27 cellular contexts compared by ENCODE assay signal in the genomic region with DNA sequence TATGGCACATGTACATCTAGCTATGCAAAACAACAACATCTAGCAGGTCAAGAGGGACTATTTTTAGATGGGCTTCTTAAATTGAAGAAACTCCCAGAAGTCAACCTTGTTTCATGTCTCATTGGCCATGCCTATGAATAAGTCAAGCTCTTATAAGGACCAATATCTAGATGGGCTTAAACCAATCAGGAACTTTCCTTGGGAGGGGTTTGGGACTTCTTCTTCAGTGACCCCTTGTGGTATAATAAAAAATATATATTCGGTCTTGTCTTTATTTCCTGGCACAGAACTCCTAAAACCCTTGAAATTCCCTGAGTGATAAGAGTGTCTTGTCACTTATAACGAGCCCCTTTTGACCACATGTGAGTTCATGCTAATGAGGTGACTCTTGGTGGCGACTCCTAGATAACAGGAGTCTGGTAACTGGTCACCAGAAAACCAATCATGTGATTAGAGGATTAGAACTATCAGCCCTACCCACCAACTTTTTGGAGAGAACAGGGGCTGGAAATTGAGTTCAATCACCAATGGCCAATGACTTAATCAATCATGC.
"Had no signal": no experiment of that assay in that cellular context is flagged by ENCODE, and none has a peak within 500 bp of the region (broad histone marks: within the 10 kb centered on the region; RNA-seq: fewer than 3 reads in every experiment).

No MANE protein-coding gene starts in this region.

- H3K4me3 ChIP-seq: gastroesophageal sphincter, hepatocyte, right lobe of liver, uterus had no signal

- ATAC-seq: activated CD8-positive, alpha-beta T cell treated with anti-CD3 and anti-CD28 coated beads for 36 hours; activated T-cell treated with anti-CD3 and anti-CD28 coated beads, Interleukin-2, amount 50 U/mL, for 4 hours; activated T-helper 17 cell treated with anti-CD3 and anti-CD28 coated beads, Interleukin-2, amount 50 U/mL, for 72 hours; gastroesophageal sphincter; left cardiac atrium; right lobe of liver; stimulated activated effector memory CD8-positive, alpha-beta T cell treated with anti-CD3 and anti-CD28 coated beads, Interleukin-12 subunit alpha, Interleukin-12 subunit beta, amount 100 ng/mL, for 72 hours; stimulated activated naive CD8-positive, alpha-beta T cell treated with anti-CD3 and anti-CD28 coated beads, Interleukin-15, amount 100 ng/mL, for 72 hours; WTC11 had no signal

- H3K9me3 Mint-ChIP-seq: activated CD8-positive, alpha-beta T cell treated with anti-CD3 and anti-CD28 coated beads for 36 hours; activated T-helper 17 cell treated with anti-CD3 and anti-CD28 coated beads, Interleukin-2, amount 50 U/mL, for 72 hours; dendritic cell treated with granulocyte-macrophage colony-stimulating factor and Interleukin-4, amounts not matched to agents 40 ng/mL and 50 ng/mL, for 4 days; mesothelial cell of epicardium; nephron progenitor cell; stimulated activated effector memory CD8-positive, alpha-beta T cell treated with anti-CD3 and anti-CD28 coated beads, Interleukin-12 subunit alpha, Interleukin-12 subunit beta, amount 100 ng/mL, for 72 hours; type B pancreatic cell had no signal

- H3K27ac ChIP-seq: gastroesophageal sphincter, hepatocyte, neutrophil, right lobe of liver, uterus had no signal

- DNase-seq: activated CD4-positive, alpha-beta T cell treated with anti-CD3 and anti-CD28 coated beads, Interleukin-2, amount 50 U/mL, for 1 hour; activated CD8-positive, alpha-beta T cell treated with anti-CD3 and anti-CD28 coated beads for 36 hours; activated gamma-delta T cell treated with Interleukin-2 at 50 U/mL for 16 hours; activated naive CD4-positive, alpha-beta T cell treated with anti-CD3 and anti-CD28 coated beads, Interleukin-2, amount 50 U/mL, for 16 hours; activated T-cell treated with anti-CD3 and anti-CD28 coated beads, Interleukin-2, amount 50 U/mL, for 4 hours; amniotic stem cell; central memory CD4-positive, alpha-beta T cell; islet precursor cell; left cardiac atrium; mammary epithelial cell; naive B cell; nephron progenitor cell; right lobe of liver; stimulated activated CD4-positive, alpha-beta T cell treated with anti-CD3 and anti-CD28 coated beads, Interleukin-4, amount 100 ng/mL, for 24 hours; stimulated activated naive CD8-positive, alpha-beta T cell treated with anti-CD3 and anti-CD28 coated beads, Interleukin-15, amount 100 ng/mL, for 72 hours; substantia nigra; T-helper 2 cell; uterus had no signal

- H3K27me3 ChIP-seq: hepatocyte, neutrophil, right lobe of liver, uterus had no signal

- H3K9me3 ChIP-seq: gastroesophageal sphincter, neutrophil, right lobe of liver, uterus had no signal

- H3K36me3 ChIP-seq: gastroesophageal sphincter, neutrophil, right lobe of liver, uterus had no signal

- H3K4me1 ChIP-seq: gastroesophageal sphincter, right lobe of liver, uterus had no signal

- H3K27ac Mint-ChIP-seq: activated CD8-positive, alpha-beta T cell treated with anti-CD3 and anti-CD28 coated beads for 36 hours; activated T-helper 17 cell treated with anti-CD3 and anti-CD28 coated beads, Interleukin-2, amount 50 U/mL, for 72 hours; dendritic cell treated with granulocyte-macrophage colony-stimulating factor and Interleukin-4, amounts not matched to agents 40 ng/mL and 50 ng/mL, for 4 days; mesothelial cell of epicardium; naive B cell; nephron progenitor cell; stimulated activated effector memory CD8-positive, alpha-beta T cell treated with anti-CD3 and anti-CD28 coated beads, Interleukin-12 subunit alpha, Interleukin-12 subunit beta, amount 100 ng/mL, for 72 hours; stimulated activated naive CD8-positive, alpha-beta T cell treated with anti-CD3 and anti-CD28 coated beads, Interleukin-15, amount 100 ng/mL, for 72 hours; type B pancreatic cell; WTC11 had no signal

- H3K36me3 Mint-ChIP-seq: mesothelial cell of epicardium; naive B cell; stimulated activated effector memory CD8-positive, alpha-beta T cell treated with anti-CD3 and anti-CD28 coated beads, Interleukin-12 subunit alpha, Interleukin-12 subunit beta, amount 100 ng/mL, for 72 hours; type B pancreatic cell; WTC11 had no signal

- H3K4me1 Mint-ChIP-seq: mesothelial cell of epicardium; naive B cell; nephron progenitor cell; stimulated activated effector memory CD8-positive, alpha-beta T cell treated with anti-CD3 and anti-CD28 coated beads, Interleukin-12 subunit alpha, Interleukin-12 subunit beta, amount 100 ng/mL, for 72 hours; stimulated activated naive CD8-positive, alpha-beta T cell treated with anti-CD3 and anti-CD28 coated beads, Interleukin-15, amount 100 ng/mL, for 72 hours; WTC11 had no signal

- H3K4me3 Mint-ChIP-seq: activated CD8-positive, alpha-beta T cell treated with anti-CD3 and anti-CD28 coated beads for 36 hours; activated T-cell treated with anti-CD3 and anti-CD28 coated beads, Interleukin-2, amount 50 U/mL, for 4 hours; activated T-helper 17 cell treated with anti-CD3 and anti-CD28 coated beads, Interleukin-2, amount 50 U/mL, for 72 hours; dendritic cell treated with granulocyte-macrophage colony-stimulating factor and Interleukin-4, amounts not matched to agents 40 ng/mL and 50 ng/mL, for 4 days; mesothelial cell of epicardium; nephron progenitor cell; stimulated activated effector memory CD8-positive, alpha-beta T cell treated with anti-CD3 and anti-CD28 coated beads, Interleukin-12 subunit alpha, Interleukin-12 subunit beta, amount 100 ng/mL, for 72 hours; stimulated activated naive CD8-positive, alpha-beta T cell treated with anti-CD3 and anti-CD28 coated beads, Interleukin-15, amount 100 ng/mL, for 72 hours; type B pancreatic cell; WTC11 had no signal

- H3K27me3 Mint-ChIP-seq: activated CD8-positive, alpha-beta T cell treated with anti-CD3 and anti-CD28 coated beads for 36 hours; activated T-helper 17 cell treated with anti-CD3 and anti-CD28 coated beads, Interleukin-2, amount 50 U/mL, for 72 hours; dendritic cell treated with granulocyte-macrophage colony-stimulating factor and Interleukin-4, amounts not matched to agents 40 ng/mL and 50 ng/mL, for 4 days; stimulated activated naive CD8-positive, alpha-beta T cell treated with anti-CD3 and anti-CD28 coated beads, Interleukin-15, amount 100 ng/mL, for 72 hours had no signal
